Comparison of ENCODE assay signal across 9 cellular contexts in genomic region chr11:3043315-3043871, GRCh38. TPM values are rescaled to one million over a fixed set of nuclear protein-coding genes. Genes with fewer than 3 reads are reported as not detected.
DNase-seq lines count a peak whose midpoint lies in the region; ATAC-seq and TF ChIP-seq lines count a peak whose summit lies in the region.
"Had no signal": no experiment of that assay in that cellular context is flagged by ENCODE, and none has a peak within 500 bp of the region (broad histone marks: within the 10 kb centered on the region; RNA-seq: fewer than 3 reads in every experiment).

No MANE protein-coding gene starts in this region.

- no peaks in the 10 kb centered on the region for H3K9me3 ChIP-seq in lower lobe of right lung

- H3K27me3 ChIP-seq in dorsolateral prefrontal cortex (no peaks in the 10 kb centered on the region), lower lobe of right lung (ENCODE audit: low read depth) (no peaks in the 10 kb centered on the region)

- DNase-seq in NCI-H446 treated with DMSO at 0.1 percent for 48 hours (lab: John Stamatoyannopoulos, UW) (peak; percentile 47), dorsolateral prefrontal cortex (peak in 5 of 10 donors; percentile 53 to 84 (median 68)), lower lobe of right lung (no peak), stromal cell of bone marrow (ENCODE audit: low read depth) (peak; percentile 47), HuH-7 (ENCODE audit: low spot score) (no peak), DMS114 treated with DMSO at 0.1 percent for 48 hours (lab: John Stamatoyannopoulos, UW; ENCODE audit: unreplicated experiment) (no peak)
- no peak for DNase-seq in stimulated activated naive CD4-positive, alpha-beta T cell (lab: John Stamatoyannopoulos, UW)

- intact Hi-C loops in dorsolateral prefrontal cortex (cut with DNase I) (no loop called here), lower lobe of right lung (cut with DNase I) (no loop called here)

- H3K36me3 ChIP-seq in lower lobe of right lung, result peaks cover 65% of the 10 kb centered on the region

- H3K4me1 ChIP-seq in lower lobe of right lung, result peaks cover 25% of the 10 kb centered on the region

- H3K27ac ChIP-seq in dorsolateral prefrontal cortex (peak overlapping the region in 45 of 59 donors; percentile 1 to 77 (median 56)), lower lobe of right lung (peak overlapping the region; percentile 18)
- H3K27ac ChIP-seq: SK-N-MC had no signal

- ATAC-seq in lower lobe of right lung, result peak in 1 of 2 donors; percentile 28
- no peak for ATAC-seq in GM21737 (IDR thresholded peaks at IDR 0.05; ENCODE audit: unreplicated experiment)

- TF ChIP-seq CTCF in dorsolateral prefrontal cortex (IDR thresholded peaks at IDR 0.05 in 54 of 56, conservative IDR thresholded peaks at IDR 0.05 in 2 of 56; ENCODE audit: low read depth in 1 of 56, partially characterized antibody in 56 of 56) (no peak), lower lobe of right lung (IDR thresholded peaks at IDR 0.05) (no peak)

- H3K4me3 ChIP-seq in dorsolateral prefrontal cortex, result no peak overlapping the region
- no peak overlapping the region for H3K4me3 ChIP-seq in lower lobe of right lung
- H3K4me3 ChIP-seq: SK-N-MC had no signal

RNA-seq across cellular contexts. Expression of gene CARS1, which starts 13.8 kb away (rescaled TPM):
- total RNA-seq in dorsolateral prefrontal cortex, result 100 to 1,000 TPM in 1 of 120 experiments, 10 to 100 TPM in 119; 40.9 to 104 (median 59.2) TPM
- total RNA-seq in lower lobe of right lung, result 40.2 TPM

RNA-seq across cellular contexts. Expression of gene NAP1L4, which starts 51.3 kb away (rescaled TPM):
- total RNA-seq in dorsolateral prefrontal cortex (100 to 1,000 TPM; 135 to 252 (median 182) TPM), lower lobe of right lung (96.8 TPM)

Comparison
In these comparisons a context has a peak if more than half of its experiments do, and no peak if none do; other contexts are left out.
1. DNase-seq: peak in NCI-H446 treated with DMSO at 0.1 percent for 48 hours (single experiment) and stromal cell of bone marrow (single experiment); none in lower lobe of right lung (single experiment), HuH-7 (single experiment), stimulated activated naive CD4-positive, alpha-beta T cell (0 of 6) and DMS114 treated with DMSO at 0.1 percent for 48 hours (single experiment).